In genomic region chr16:6427621-6428020, GRCh38 we compare ENCODE assay signal across 37 cellular contexts.
"Had no signal": no experiment of that assay in that cellular context is flagged by ENCODE, and none has a peak within 500 bp of the region (broad histone marks: within the 10 kb centered on the region; RNA-seq: fewer than 3 reads in every experiment).

No MANE protein-coding gene starts in this region.

- ATAC-seq: activated CD8-positive, alpha-beta T cell treated with anti-CD3 and anti-CD28 coated beads for 36 hours; activated naive CD8-positive, alpha-beta T cell treated with anti-CD3 and anti-CD28 coated beads, Interleukin-2, amount 50 U/mL, for 24 hours; activated T-cell treated with anti-CD3 and anti-CD28 coated beads, Interleukin-2, amount 50 U/mL, for 4 hours had no signal

- H3K27me3 Mint-ChIP-seq: activated B cell treated with CpG ODN at 0.5 μM for 24 hours; activated CD4-positive, alpha-beta memory T cell treated with anti-CD3 and anti-CD28 coated beads for 36 hours; activated CD4-positive, alpha-beta T cell treated with anti-CD3 and anti-CD28 coated beads, Interleukin-2, amount 10 ng/mL, durations not matched to agents 24 days and 14 days; activated CD8-positive, alpha-beta T cell treated with anti-CD3 and anti-CD28 coated beads for 36 hours; activated naive CD4-positive, alpha-beta T cell treated with anti-CD3 and anti-CD28 coated beads, Interleukin-2, amount 10 ng/mL, durations not matched to agents 7 days and 5 days; activated naive CD4-positive, alpha-beta T cell treated with anti-CD3 and anti-CD28 coated beads, Interleukin-2, amount 50 U/mL, for 24 hours; activated naive CD8-positive, alpha-beta T cell; activated naive CD8-positive, alpha-beta T cell treated with anti-CD3 and anti-CD28 coated beads, Interleukin-2, amount 10 ng/mL, durations not matched to agents 7 days and 5 days; activated naive CD8-positive, alpha-beta T cell treated with anti-CD3 and anti-CD28 coated beads, Interleukin-2, amount 50 U/mL, for 24 hours; central memory CD8-positive, alpha-beta T cell had no signal

- H3K27ac Mint-ChIP-seq: activated B cell treated with CpG ODN at 0.5 μM for 24 hours; activated CD4-positive, alpha-beta memory T cell treated with anti-CD3 and anti-CD28 coated beads for 36 hours; activated CD4-positive, alpha-beta T cell treated with anti-CD3 and anti-CD28 coated beads, Interleukin-2, amount 10 ng/mL, durations not matched to agents 24 days and 14 days; activated CD8-positive, alpha-beta T cell treated with anti-CD3 and anti-CD28 coated beads for 36 hours; activated naive CD4-positive, alpha-beta T cell treated with anti-CD3 and anti-CD28 coated beads, Interleukin-2, amount 10 ng/mL, durations not matched to agents 7 days and 5 days; activated naive CD4-positive, alpha-beta T cell treated with anti-CD3 and anti-CD28 coated beads, Interleukin-2, amount 50 U/mL, for 24 hours; activated naive CD8-positive, alpha-beta T cell; activated naive CD8-positive, alpha-beta T cell treated with anti-CD3 and anti-CD28 coated beads, Interleukin-2, amount 10 ng/mL, durations not matched to agents 7 days and 5 days; activated naive CD8-positive, alpha-beta T cell treated with anti-CD3 and anti-CD28 coated beads, Interleukin-2, amount 50 U/mL, for 24 hours; activated T-helper 2 cell treated with anti-CD3 and anti-CD28 coated beads, Interferon-gamma antibody, Interleukin-2, Interleukin-4, amounts not matched to agents 10 μg/mL and 5 μg/mL and 100 μg/mL, durations not matched to agents 14 hours and 24 hours and 36 hours; brain; T-helper 1 cell treated with Interleukin-12 subunit alpha and Interleukin-12 subunit beta and Interleukin-4 antibody, amounts not matched to agents 30 μg/mL and 1 μg/mL, for 36 hours; T-helper 2 cell treated with Interferon-gamma antibody and Interleukin-4, amounts not matched to agents 5 μg/mL and 100 μg/mL, for 36 hours had no signal

- H3K9me3 ChIP-seq: ascending aorta had no signal

- DNase-seq: activated B cell treated with CpG ODN at 0.5 μM for 24 hours; activated CD4-positive, alpha-beta memory T cell treated with anti-CD3 and anti-CD28 coated beads for 36 hours; activated CD4-positive, alpha-beta T cell treated with anti-CD3 and anti-CD28 coated beads for 4 hours; activated CD4-positive, alpha-beta T cell treated with anti-CD3 and anti-CD28 coated beads, Interleukin-2, amount 10 ng/mL, durations not matched to agents 24 days and 14 days; activated CD4-positive, alpha-beta T cell treated with anti-CD3 and anti-CD28 coated beads, Interleukin-2, amount 50 U/mL, for 1 hour; activated CD4-positive, alpha-beta T cell treated with anti-CD3 and anti-CD28 coated beads, Interleukin-2, amount 50 U/mL, for 4 hours; activated CD4-positive, CD25-positive, alpha-beta regulatory T cell treated with anti-CD3 and anti-CD28 coated beads, Interleukin-2, amount 50 U/mL, for 72 hours; activated CD8-positive, alpha-beta memory T cell treated with anti-CD3 and anti-CD28 coated beads, Interleukin-2, amount 50 U/mL, for 4 hours; activated CD8-positive, alpha-beta T cell treated with anti-CD3 and anti-CD28 coated beads for 36 hours; activated effector memory CD4-positive, alpha-beta T cell treated with Interleukin-2 at 50 U/mL for 16 hours; activated gamma-delta T cell; activated naive CD4-positive, alpha-beta T cell treated with anti-CD3 and anti-CD28 coated beads, Interleukin-2, amount 10 ng/mL, durations not matched to agents 7 days and 5 days; activated naive CD4-positive, alpha-beta T cell treated with Interleukin-2 at 50 U/mL for 16 hours; activated naive CD8-positive, alpha-beta T cell treated with anti-CD3 and anti-CD28 coated beads, Interleukin-2, amount 10 ng/mL, durations not matched to agents 7 days and 5 days; activated naive CD8-positive, alpha-beta T cell treated with anti-CD3 and anti-CD28 coated beads, Interleukin-2, amount 50 U/mL, for 24 hours; activated T-cell treated with anti-CD3 and anti-CD28 coated beads for 4 hours; activated T-cell treated with anti-CD3 and anti-CD28 coated beads, Interleukin-2, amount 50 U/mL, for 1 hour; activated T-cell treated with anti-CD3 and anti-CD28 coated beads, Interleukin-2, amount 50 U/mL, for 4 hours; amygdala; anterior cingulate cortex; caudate nucleus; cerebellar nuclear complex; T-helper 1 cell; T-helper 2 cell; T-helper 9 cell had no signal

- H3K4me1 ChIP-seq: ascending aorta had no signal

- H3K36me3 Mint-ChIP-seq: activated CD4-positive, alpha-beta memory T cell treated with anti-CD3 and anti-CD28 coated beads for 36 hours; activated naive CD4-positive, alpha-beta T cell treated with anti-CD3 and anti-CD28 coated beads, Interleukin-2, amount 10 ng/mL, durations not matched to agents 7 days and 5 days; activated naive CD4-positive, alpha-beta T cell treated with anti-CD3 and anti-CD28 coated beads, Interleukin-2, amount 50 U/mL, for 24 hours; activated naive CD8-positive, alpha-beta T cell; activated naive CD8-positive, alpha-beta T cell treated with anti-CD3 and anti-CD28 coated beads, Interleukin-2, amount 10 ng/mL, durations not matched to agents 7 days and 5 days had no signal

- H3K4me3 Mint-ChIP-seq: activated B cell treated with CpG ODN at 0.5 μM for 24 hours; activated CD4-positive, alpha-beta memory T cell treated with anti-CD3 and anti-CD28 coated beads for 36 hours; activated CD4-positive, alpha-beta T cell treated with anti-CD3 and anti-CD28 coated beads, Interleukin-2, amount 10 ng/mL, durations not matched to agents 24 days and 14 days; activated CD8-positive, alpha-beta T cell treated with anti-CD3 and anti-CD28 coated beads for 36 hours; activated naive CD4-positive, alpha-beta T cell treated with anti-CD3 and anti-CD28 coated beads, Interleukin-2, amount 10 ng/mL, durations not matched to agents 7 days and 5 days; activated naive CD4-positive, alpha-beta T cell treated with anti-CD3 and anti-CD28 coated beads, Interleukin-2, amount 50 U/mL, for 24 hours; activated naive CD8-positive, alpha-beta T cell; activated naive CD8-positive, alpha-beta T cell treated with anti-CD3 and anti-CD28 coated beads, Interleukin-2, amount 10 ng/mL, durations not matched to agents 7 days and 5 days; activated naive CD8-positive, alpha-beta T cell treated with anti-CD3 and anti-CD28 coated beads, Interleukin-2, amount 50 U/mL, for 24 hours; activated T-cell treated with anti-CD3 and anti-CD28 coated beads, Interleukin-2, amount 50 U/mL, for 4 hours; brain; central memory CD8-positive, alpha-beta T cell; T-helper 1 cell treated with Interleukin-12 subunit alpha and Interleukin-12 subunit beta and Interleukin-4 antibody, amounts not matched to agents 30 μg/mL and 1 μg/mL, for 36 hours; T-helper 2 cell treated with Interferon-gamma antibody and Interleukin-4, amounts not matched to agents 5 μg/mL and 100 μg/mL, for 36 hours had no signal

- H3K36me3 ChIP-seq: ascending aorta, cardiac muscle cell had no signal

- H3K4me1 Mint-ChIP-seq: activated B cell treated with CpG ODN at 0.5 μM for 24 hours; activated CD4-positive, alpha-beta T cell treated with anti-CD3 and anti-CD28 coated beads, Interleukin-2, amount 10 ng/mL, durations not matched to agents 24 days and 14 days; activated naive CD4-positive, alpha-beta T cell treated with anti-CD3 and anti-CD28 coated beads, Interleukin-2, amount 10 ng/mL, durations not matched to agents 7 days and 5 days; activated naive CD4-positive, alpha-beta T cell treated with anti-CD3 and anti-CD28 coated beads, Interleukin-2, amount 50 U/mL, for 24 hours; activated naive CD8-positive, alpha-beta T cell treated with anti-CD3 and anti-CD28 coated beads, Interleukin-2, amount 10 ng/mL, durations not matched to agents 7 days and 5 days; activated naive CD8-positive, alpha-beta T cell treated with anti-CD3 and anti-CD28 coated beads, Interleukin-2, amount 50 U/mL, for 24 hours; central memory CD8-positive, alpha-beta T cell had no signal

- FAIRE-seq: bronchial epithelial cell, TTC549 had no signal

- H3K9me3 Mint-ChIP-seq: activated B cell treated with CpG ODN at 0.5 μM for 24 hours; activated naive CD4-positive, alpha-beta T cell treated with anti-CD3 and anti-CD28 coated beads, Interleukin-2, amount 50 U/mL, for 24 hours had no signal

- H3K27ac ChIP-seq: ascending aorta, cardiac muscle cell, VCaP had no signal

- H3K4me3 ChIP-seq: ascending aorta, cardiac muscle cell had no signal

- H3K27me3 ChIP-seq: ascending aorta, cardiac muscle cell had no signal
